1 cellular context compared by ENCODE assay signal in the genomic region with DNA sequence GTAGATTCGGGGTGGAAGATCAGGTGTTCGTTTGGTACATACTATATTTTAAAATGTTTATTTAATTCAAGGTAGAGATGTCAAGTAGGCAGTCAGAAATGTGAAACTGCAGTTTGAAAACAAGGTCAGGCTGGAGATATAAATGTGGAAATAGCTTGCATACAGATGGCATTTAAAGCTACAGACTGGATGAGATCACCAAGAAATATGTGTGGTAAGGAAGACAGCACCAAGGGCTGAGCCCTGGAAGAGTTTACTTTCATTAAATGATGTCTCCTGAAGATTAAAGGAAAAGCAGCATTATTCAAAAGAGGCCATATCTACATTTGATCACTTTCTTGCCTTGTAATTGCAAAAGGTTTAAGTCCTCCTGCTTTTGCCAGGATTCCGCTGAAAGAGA.
TF ChIP-seq lines count a peak whose summit lies in the region.

No MANE protein-coding gene starts in this region.

TF ChIP-seq in SK-N-SH treated with all-trans-retinoic acid at 6 μM for 48 hours, 23 proteins besides CTCF, POLR2A, EP300 and RAD21 (continued from another document):
- TF ChIP-seq, protein P1, sequence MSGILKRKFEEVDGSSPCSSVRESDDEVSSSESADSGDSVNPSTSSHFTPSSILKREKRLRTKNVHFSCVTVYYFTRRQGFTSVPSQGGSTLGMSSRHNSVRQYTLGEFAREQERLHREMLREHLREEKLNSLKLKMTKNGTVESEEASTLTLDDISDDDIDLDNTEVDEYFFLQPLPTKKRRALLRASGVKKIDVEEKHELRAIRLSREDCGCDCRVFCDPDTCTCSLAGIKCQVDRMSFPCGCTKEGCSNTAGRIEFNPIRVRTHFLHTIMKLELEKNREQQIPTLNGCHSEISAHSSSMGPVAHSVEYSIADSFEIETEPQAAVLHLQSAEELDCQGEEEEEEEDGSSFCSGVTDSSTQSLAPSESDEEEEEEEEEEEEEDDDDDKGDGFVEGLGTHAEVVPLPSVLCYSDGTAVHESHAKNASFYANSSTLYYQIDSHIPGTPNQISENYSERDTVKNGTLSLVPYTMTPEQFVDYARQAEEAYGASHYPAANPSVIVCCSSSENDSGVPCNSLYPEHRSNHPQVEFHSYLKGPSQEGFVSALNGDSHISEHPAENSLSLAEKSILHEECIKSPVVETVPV (CRISPR knock-in tag; IDR thresholded peaks at IDR 0.05), result no peak
- TF ChIP-seq ARNTL (CRISPR knock-in tag; IDR thresholded peaks at IDR 0.05; ENCODE audit: borderline replicate concordance, low read depth), result no peak
